ENCODE assay signal across 10 cellular contexts in the genomic region with DNA sequence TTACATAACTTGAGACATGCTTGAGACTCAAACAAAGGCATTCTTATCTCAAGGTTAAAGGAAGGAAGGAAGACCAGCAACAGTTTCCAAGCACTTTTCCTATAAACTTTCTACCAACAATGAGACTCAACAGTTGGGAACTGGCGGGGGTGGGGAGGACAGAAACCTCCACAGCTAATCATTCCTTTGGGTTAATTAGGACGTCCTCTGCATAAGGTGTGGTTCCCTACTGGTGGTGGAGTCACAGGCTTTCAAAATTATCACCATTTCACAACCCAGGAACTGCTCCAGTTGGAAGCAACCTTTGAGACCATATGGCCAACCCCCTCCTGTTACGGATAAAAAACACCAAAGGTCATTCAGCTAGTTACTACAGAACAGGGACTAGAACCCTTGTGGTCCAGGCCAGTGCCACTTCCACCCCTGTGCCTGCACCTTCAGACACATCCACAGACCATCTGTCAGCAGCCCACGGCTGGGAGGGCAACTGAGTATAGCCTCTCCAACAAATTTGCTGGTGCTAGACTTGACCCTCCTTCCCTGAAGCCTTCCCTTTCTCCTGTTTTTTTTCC. TPM values are rescaled to one million over a fixed set of nuclear protein-coding genes. Genes with fewer than 3 reads are reported as not detected.
A peak's percentile ranks its signal among the peaks of the same experiment; 100 is the strongest.
DNase-seq lines count a peak whose midpoint lies in the region; ATAC-seq and FAIRE-seq lines count a peak whose summit lies in the region.
"Had no signal": no experiment of that assay in that cellular context is flagged by ENCODE, and none has a peak within 500 bp of the region (broad histone marks: within the 10 kb centered on the region; RNA-seq: fewer than 3 reads in every experiment).

No MANE protein-coding gene starts in this region.

- FAIRE-seq in small intestine (lab: Jason Lieb, UNC): no peak

- no peaks in the 10 kb centered on the region for H3K27me3 ChIP-seq in small intestine (ENCODE audit: control insufficient read depth in 2 of 2, insufficient read depth in 2 of 2, low read length in 2 of 2)

- no peaks in the 10 kb centered on the region for H3K36me3 ChIP-seq in small intestine (ENCODE audit: control insufficient read depth in 2 of 2, insufficient read depth in 2 of 2, low read length in 2 of 2)

- H3K27ac ChIP-seq in small intestine (ENCODE audit: low read depth in 1 of 2, low read length in 1 of 2): peak overlapping the region; percentile 49 to 85

- no peak overlapping the region for H3K4me3 ChIP-seq in small intestine (ENCODE audit: low read depth in 1 of 2, low read length in 2 of 2)

- ATAC-seq in left lobe of liver: peak; percentile 71
- ATAC-seq in GM21528 (IDR thresholded peaks at IDR 0.05; ENCODE audit: low FRiP score, unreplicated experiment): no peak
- no peak for ATAC-seq in GM21576 (IDR thresholded peaks at IDR 0.05; ENCODE audit: unreplicated experiment)
- no peak for ATAC-seq in HG03378 (IDR thresholded peaks at IDR 0.05; ENCODE audit: unreplicated experiment)

- H3K4me1 ChIP-seq in small intestine (ENCODE audit: control insufficient read depth in 2 of 2, insufficient read depth in 1 of 2, low read depth in 1 of 2, low read length in 1 of 2): peaks cover 7 to 8% of the 10 kb centered on the region in 2 donors

- H3K9me3 ChIP-seq in small intestine (ENCODE audit: control insufficient read depth, low read depth): no peaks in the 10 kb centered on the region

- DNase-seq in HuH-7 (ENCODE audit: low spot score): peak; percentile 77
- peak; percentile 21 for DNase-seq in dermis blood vessel endothelial cell
- peak; percentile 82 for DNase-seq in left lobe of liver (ENCODE audit: low spot score)
- peak; percentile 95 for DNase-seq in small intestine
- DNase-seq in T1000 (lab: John Stamatoyannopoulos, UW): no peak
- DNase-seq: NCI-H1417, NCI-H526 had no signal

- 19 to 49% (median 22%) methylated on average over 4 of the region's 4 CpGs for WGBS in small intestine, 3 donors

RNA-seq across cellular contexts. Expression of a gene that starts 30.1 kb away (rescaled TPM):
- 107 and 129 TPM in 2 replicates for total RNA-seq in dermis blood vessel endothelial cell
- 47.0 TPM for total RNA-seq in left lobe of liver
- 10 to 100 TPM; 26.2 to 39.8 (median 29.3) TPM for polyA plus RNA-seq in small intestine
